ENCODE assay signal across 8 cellular contexts in the genomic region with DNA sequence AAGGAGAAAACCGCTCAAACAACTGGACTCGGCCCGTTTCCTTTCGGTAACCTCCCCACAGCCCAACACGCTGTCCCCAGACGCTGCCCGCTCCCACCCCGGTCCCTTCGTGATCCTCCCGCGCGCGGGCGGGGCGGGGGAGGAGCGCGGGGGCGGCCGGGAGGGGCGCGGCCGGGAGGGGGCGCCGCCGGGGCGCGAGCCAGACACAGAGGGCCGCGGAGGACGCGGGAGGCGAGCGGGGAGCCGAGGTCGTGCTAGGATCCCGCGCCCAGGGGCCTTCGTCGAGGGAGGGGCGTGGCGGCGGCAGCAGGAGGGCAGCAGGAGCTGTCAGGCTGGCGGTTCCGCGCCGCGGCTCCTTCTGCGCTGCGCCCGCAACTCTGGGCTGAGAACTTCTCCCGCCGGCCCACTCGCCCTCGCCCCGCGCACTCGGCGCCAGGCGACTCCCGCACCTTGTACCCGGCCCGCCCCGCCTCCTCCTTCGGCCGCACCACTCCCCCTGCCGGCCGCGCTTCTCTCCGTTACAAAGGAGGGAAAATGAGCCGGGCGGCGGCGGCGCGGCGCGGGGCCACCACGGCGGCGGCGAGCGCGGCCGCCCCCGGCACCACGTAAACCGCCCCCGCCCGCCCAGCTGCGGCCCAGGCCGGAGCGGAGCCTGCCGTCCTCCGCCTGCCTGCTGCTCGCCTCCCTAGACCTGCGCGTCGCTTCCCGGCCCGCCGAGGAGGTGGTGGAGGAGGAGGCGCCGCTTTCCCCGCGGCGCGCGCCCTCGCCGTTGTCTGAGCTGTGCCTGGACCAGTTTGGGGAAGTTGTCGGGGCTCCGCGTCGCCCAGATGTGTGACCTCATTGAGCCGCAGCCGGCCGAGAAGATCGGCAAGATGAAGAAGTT. TPM values are rescaled to one million over a fixed set of nuclear protein-coding genes. Genes with fewer than 3 reads are reported as not detected.
A peak's percentile ranks its signal among the peaks of the same experiment; 100 is the strongest.
DNase-seq lines count a peak whose midpoint lies in the region; ATAC-seq and TF ChIP-seq lines count a peak whose summit lies in the region.

TSS of gene CDK14 (plus strand) at position 521 of the 883 bp plus-strand sequence. CDS start at position 828, 307 bp downstream.

- peak within 1 kb of the TSS; percentile 68 to 78 for H3K27ac ChIP-seq in thoracic aorta

- ATAC-seq in GM19043 (IDR thresholded peaks at IDR 0.05; ENCODE audit: low read depth, unreplicated experiment) (peak; percentile 47), HG03135 (IDR thresholded peaks at IDR 0.05; ENCODE audit: unreplicated experiment) (peak; percentile 61), thoracic aorta (ENCODE audit: insufficient number of reproducible peaks, low FRiP score, low read depth) (peak; percentile 45)

- H3K4me3 ChIP-seq in thoracic aorta, result peak within 1 kb of the TSS; percentile 78

- H3K9me3 ChIP-seq in thoracic aorta, result no peaks in the 10 kb centered on the region

- peaks cover 8 to 18% of the 10 kb centered on the region in 2 donors for H3K4me1 ChIP-seq in thoracic aorta (ENCODE audit: control insufficient read depth in 1 of 2, low read depth in 2 of 2)

- H3K36me3 ChIP-seq in thoracic aorta, result no peaks in the 10 kb centered on the region

- peak; percentile 45 for TF ChIP-seq CTCF in thoracic aorta (IDR thresholded peaks at IDR 0.05)

- DNase-seq in COLO829 (ENCODE audit: low spot score) (peak; percentile 42), NCI-H510A treated with DMSO at 0.1 percent for 48 hours (lab: John Stamatoyannopoulos, UW) (peak; percentile 32), fibroblast of gingiva (ENCODE audit: low read depth) (peak; percentile 66), myocyte (ENCODE audit: low read depth) (peak; percentile 85), thoracic aorta (ENCODE audit: low spot score) (peak; percentile 45)
- peak; percentile 51 to 59 for DNase-seq in activated CD4-positive, alpha-beta T cell treated with anti-CD3 and anti-CD28 coated beads, Interleukin-2, amount 50 U/mL, for 48 hours

- H3K27me3 ChIP-seq in thoracic aorta (replicated peaks; ENCODE audit: insufficient read depth), result no peaks in the 10 kb centered on the region

RNA-seq across cellular contexts. Expression of gene CDK14, which starts in this region (rescaled TPM):
- total RNA-seq in myocyte, result 19.7 and 27.8 TPM in 2 replicates
- polyA plus RNA-seq in myocyte (2012), result 11.2 TPM
- 10 to 100 TPM; 10.8 to 14.6 TPM for total RNA-seq in thoracic aorta

Comparison
In these comparisons a context has a peak if more than half of its experiments do, and no peak if none do; other contexts are left out.
1. Peak in every context shown above with its lines: DNase-seq, ATAC-seq, H3K4me3 ChIP-seq and H3K27ac ChIP-seq.
2. DNase-seq: peak in every context shown above with its lines; median percentile 85 in myocyte; 66 in fibroblast of gingiva; 55 in activated CD4-positive, alpha-beta T cell treated with anti-CD3 and anti-CD28 coated beads, Interleukin-2, amount 50 U/mL, for 48 hours; 45 in thoracic aorta; 42 in COLO829; 32 in NCI-H510A treated with DMSO at 0.1 percent for 48 hours.